1 cellular context compared by ENCODE assay signal in the genomic region with DNA sequence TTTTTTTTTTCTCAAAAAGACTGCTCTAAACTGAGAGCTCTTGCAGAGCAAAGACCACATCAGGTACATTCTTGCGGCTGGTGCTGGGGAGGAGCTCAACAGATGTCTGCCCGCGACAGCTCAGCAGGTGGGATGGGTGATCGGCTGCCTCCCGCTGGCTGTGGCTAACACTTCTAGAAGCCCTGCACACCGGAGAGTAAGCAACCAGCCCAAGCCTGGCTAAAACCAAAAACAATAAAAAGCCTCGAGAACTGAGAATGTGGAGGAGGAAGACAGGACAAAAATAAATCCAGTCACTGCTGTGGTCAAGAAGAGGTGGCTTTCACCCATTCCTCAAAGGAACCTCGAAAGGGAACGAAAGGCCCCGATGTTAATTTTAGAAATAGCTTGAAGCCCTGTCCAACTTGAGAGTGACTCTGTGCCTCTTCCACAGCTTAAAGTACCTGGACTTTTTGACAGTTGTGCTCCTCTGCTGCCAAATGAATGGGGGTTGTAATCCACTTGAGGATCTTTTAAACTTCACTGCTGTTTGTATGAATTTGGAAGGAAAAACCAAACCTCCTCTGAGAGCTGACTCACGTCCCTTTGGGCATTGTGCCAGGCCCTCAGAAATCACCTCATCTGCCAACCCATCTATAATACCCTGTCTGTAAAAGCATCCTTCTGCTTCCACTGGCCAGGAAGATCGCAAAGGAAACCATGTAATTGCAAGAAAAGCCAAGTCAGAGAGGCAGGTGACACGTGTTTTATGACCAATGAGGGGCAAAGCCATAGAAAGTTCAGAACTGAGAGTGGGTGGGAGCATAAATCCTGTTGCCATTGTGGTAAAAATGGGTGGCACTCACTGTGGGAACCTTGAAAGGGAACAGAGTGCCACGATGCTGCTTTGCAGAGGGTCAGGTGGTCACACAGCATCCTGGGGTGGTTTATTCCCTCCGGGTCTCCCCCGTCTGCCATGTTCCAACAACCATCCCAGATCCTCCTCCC.
TF ChIP-seq lines count a peak whose summit lies in the region.

No MANE protein-coding gene starts in this region.

TF ChIP-seq in GM12878, 131 proteins besides CTCF, POLR2A, EP300 and RAD21 (continued from another document and continues in another):
- TF ChIP-seq, protein P1, sequence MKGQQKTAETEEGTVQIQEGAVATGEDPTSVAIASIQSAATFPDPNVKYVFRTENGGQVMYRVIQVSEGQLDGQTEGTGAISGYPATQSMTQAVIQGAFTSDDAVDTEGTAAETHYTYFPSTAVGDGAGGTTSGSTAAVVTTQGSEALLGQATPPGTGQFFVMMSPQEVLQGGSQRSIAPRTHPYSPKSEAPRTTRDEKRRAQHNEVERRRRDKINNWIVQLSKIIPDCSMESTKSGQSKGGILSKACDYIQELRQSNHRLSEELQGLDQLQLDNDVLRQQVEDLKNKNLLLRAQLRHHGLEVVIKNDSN (IDR thresholded peaks at IDR 0.05; ENCODE audit: borderline replicate concordance, extremely low read length, insufficient read depth, low read depth, low read length): no peak
- TF ChIP-seq NFYA (IDR thresholded peaks at IDR 0.05; ENCODE audit: borderline replicate concordance, low read depth, low read length) (no peak), NBN (IDR thresholded peaks at IDR 0.05) (peak; percentile 72; the same call in 1 of the 2 replicates), ZZZ3 (IDR thresholded peaks at IDR 0.05; ENCODE audit: control insufficient read depth, insufficient read length, low read depth) (no peak), TCF12 (IDR thresholded peaks at IDR 0.05; ENCODE audit: low read depth, low read length) (peak; percentile 97), RAD51 (IDR thresholded peaks at IDR 0.05) (peak; percentile 7; the same call in 1 of the 2 replicates), TAF1 (IDR thresholded peaks at IDR 0.05; ENCODE audit: borderline replicate concordance, low read depth, low read length) (no peak), SIX5 (IDR thresholded peaks at IDR 0.05; ENCODE audit: low read depth, low read length, severe bottlenecking) (no peak), NRF1 (conservative IDR thresholded peaks at IDR 0.05; ENCODE audit: low read depth, low read length) (no peak), MYC (IDR thresholded peaks at IDR 0.05; ENCODE audit: insufficient read depth, insufficient read length, insufficient replicate concordance, low read length, severe bottlenecking) (no peak), SMAD5 (IDR thresholded peaks at IDR 0.05; ENCODE audit: low read depth) (no peak), ASH2L (IDR thresholded peaks at IDR 0.05; ENCODE audit: borderline replicate concordance, low read depth) (0 out of 2 replicates have a peak, but pooled peaks have one; percentile 41), PAX5 (IDR thresholded peaks at IDR 0.05; ENCODE audit: borderline replicate concordance, low read depth, low read length) (peak; percentile 66; the same call in 1 of the 2 replicates), TBL1XR1 (IDR thresholded peaks at IDR 0.05; ENCODE audit: low read depth, low read length) (peak; percentile 96), HDAC2 (IDR thresholded peaks at IDR 0.05) (no peak), MEF2A (IDR thresholded peaks at IDR 0.05; ENCODE audit: insufficient read depth, low read depth, low read length) (peak; percentile 100), MTA2 (IDR thresholded peaks at IDR 0.05; ENCODE audit: low read depth) (peak; percentile 78), YBX1 (IDR thresholded peaks at IDR 0.05) (no peak), POLR2AphosphoS5 (IDR thresholded peaks at IDR 0.05; ENCODE audit: low read length) (no peak), CBX5 (IDR thresholded peaks at IDR 0.05; ENCODE audit: low read depth) (peak; percentile 65), BHLHE40 (IDR thresholded peaks at IDR 0.05; ENCODE audit: borderline replicate concordance in 1 of 2, low read depth in 2 of 2, low read length in 1 of 2) (peak; percentile 76 to 80), SREBF1 (IDR thresholded peaks at IDR 0.05; ENCODE audit: low read length) (no peak), RB1 (IDR thresholded peaks at IDR 0.05; ENCODE audit: borderline replicate concordance) (no peak), ATF7 (IDR thresholded peaks at IDR 0.05; ENCODE audit: low read depth) (peak; percentile 72), CREM (IDR thresholded peaks at IDR 0.05; ENCODE audit: low read depth) (peak; percentile 86)
- TF ChIP-seq, protein P2, sequence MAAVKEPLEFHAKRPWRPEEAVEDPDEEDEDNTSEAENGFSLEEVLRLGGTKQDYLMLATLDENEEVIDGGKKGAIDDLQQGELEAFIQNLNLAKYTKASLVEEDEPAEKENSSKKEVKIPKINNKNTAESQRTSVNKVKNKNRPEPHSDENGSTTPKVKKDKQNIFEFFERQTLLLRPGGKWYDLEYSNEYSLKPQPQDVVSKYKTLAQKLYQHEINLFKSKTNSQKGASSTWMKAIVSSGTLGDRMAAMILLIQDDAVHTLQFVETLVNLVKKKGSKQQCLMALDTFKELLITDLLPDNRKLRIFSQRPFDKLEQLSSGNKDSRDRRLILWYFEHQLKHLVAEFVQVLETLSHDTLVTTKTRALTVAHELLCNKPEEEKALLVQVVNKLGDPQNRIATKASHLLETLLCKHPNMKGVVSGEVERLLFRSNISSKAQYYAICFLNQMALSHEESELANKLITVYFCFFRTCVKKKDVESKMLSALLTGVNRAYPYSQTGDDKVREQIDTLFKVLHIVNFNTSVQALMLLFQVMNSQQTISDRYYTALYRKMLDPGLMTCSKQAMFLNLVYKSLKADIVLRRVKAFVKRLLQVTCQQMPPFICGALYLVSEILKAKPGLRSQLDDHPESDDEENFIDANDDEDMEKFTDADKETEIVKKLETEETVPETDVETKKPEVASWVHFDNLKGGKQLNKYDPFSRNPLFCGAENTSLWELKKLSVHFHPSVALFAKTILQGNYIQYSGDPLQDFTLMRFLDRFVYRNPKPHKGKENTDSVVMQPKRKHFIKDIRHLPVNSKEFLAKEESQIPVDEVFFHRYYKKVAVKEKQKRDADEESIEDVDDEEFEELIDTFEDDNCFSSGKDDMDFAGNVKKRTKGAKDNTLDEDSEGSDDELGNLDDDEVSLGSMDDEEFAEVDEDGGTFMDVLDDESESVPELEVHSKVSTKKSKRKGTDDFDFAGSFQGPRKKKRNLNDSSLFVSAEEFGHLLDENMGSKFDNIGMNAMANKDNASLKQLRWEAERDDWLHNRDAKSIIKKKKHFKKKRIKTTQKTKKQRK (IDR thresholded peaks at IDR 0.05; ENCODE audit: low read depth, low read length): no peak
- TF ChIP-seq, protein P3, sequence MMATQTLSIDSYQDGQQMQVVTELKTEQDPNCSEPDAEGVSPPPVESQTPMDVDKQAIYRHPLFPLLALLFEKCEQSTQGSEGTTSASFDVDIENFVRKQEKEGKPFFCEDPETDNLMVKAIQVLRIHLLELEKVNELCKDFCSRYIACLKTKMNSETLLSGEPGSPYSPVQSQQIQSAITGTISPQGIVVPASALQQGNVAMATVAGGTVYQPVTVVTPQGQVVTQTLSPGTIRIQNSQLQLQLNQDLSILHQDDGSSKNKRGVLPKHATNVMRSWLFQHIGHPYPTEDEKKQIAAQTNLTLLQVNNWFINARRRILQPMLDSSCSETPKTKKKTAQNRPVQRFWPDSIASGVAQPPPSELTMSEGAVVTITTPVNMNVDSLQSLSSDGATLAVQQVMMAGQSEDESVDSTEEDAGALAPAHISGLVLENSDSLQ (IDR thresholded peaks at IDR 0.05): peak; percentile 44; the same call in 1 of the 2 replicates
- TF ChIP-seq, protein P4, sequence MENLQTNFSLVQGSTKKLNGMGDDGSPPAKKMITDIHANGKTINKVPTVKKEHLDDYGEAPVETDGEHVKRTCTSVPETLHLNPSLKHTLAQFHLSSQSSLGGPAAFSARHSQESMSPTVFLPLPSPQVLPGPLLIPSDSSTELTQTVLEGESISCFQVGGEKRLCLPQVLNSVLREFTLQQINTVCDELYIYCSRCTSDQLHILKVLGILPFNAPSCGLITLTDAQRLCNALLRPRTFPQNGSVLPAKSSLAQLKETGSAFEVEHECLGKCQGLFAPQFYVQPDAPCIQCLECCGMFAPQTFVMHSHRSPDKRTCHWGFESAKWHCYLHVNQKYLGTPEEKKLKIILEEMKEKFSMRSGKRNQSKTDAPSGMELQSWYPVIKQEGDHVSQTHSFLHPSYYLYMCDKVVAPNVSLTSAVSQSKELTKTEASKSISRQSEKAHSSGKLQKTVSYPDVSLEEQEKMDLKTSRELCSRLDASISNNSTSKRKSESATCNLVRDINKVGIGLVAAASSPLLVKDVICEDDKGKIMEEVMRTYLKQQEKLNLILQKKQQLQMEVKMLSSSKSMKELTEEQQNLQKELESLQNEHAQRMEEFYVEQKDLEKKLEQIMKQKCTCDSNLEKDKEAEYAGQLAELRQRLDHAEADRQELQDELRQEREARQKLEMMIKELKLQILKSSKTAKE (IDR thresholded peaks at IDR 0.05; ENCODE audit: low read depth, poor library complexity, severe bottlenecking): peak; percentile 96
- TF ChIP-seq, protein P5, sequence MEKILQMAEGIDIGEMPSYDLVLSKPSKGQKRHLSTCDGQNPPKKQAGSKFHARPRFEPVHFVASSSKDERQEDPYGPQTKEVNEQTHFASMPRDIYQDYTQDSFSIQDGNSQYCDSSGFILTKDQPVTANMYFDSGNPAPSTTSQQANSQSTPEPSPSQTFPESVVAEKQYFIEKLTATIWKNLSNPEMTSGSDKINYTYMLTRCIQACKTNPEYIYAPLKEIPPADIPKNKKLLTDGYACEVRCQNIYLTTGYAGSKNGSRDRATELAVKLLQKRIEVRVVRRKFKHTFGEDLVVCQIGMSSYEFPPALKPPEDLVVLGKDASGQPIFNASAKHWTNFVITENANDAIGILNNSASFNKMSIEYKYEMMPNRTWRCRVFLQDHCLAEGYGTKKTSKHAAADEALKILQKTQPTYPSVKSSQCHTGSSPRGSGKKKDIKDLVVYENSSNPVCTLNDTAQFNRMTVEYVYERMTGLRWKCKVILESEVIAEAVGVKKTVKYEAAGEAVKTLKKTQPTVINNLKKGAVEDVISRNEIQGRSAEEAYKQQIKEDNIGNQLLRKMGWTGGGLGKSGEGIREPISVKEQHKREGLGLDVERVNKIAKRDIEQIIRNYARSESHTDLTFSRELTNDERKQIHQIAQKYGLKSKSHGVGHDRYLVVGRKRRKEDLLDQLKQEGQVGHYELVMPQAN (conservative IDR thresholded peaks at IDR 0.05): no peak
- TF ChIP-seq, protein P6, sequence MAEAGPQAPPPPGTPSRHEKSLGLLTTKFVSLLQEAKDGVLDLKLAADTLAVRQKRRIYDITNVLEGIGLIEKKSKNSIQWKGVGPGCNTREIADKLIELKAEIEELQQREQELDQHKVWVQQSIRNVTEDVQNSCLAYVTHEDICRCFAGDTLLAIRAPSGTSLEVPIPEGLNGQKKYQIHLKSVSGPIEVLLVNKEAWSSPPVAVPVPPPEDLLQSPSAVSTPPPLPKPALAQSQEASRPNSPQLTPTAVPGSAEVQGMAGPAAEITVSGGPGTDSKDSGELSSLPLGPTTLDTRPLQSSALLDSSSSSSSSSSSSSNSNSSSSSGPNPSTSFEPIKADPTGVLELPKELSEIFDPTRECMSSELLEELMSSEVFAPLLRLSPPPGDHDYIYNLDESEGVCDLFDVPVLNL (IDR thresholded peaks at IDR 0.05; ENCODE audit: low read depth, low read length): no peak
- TF ChIP-seq, protein P7, sequence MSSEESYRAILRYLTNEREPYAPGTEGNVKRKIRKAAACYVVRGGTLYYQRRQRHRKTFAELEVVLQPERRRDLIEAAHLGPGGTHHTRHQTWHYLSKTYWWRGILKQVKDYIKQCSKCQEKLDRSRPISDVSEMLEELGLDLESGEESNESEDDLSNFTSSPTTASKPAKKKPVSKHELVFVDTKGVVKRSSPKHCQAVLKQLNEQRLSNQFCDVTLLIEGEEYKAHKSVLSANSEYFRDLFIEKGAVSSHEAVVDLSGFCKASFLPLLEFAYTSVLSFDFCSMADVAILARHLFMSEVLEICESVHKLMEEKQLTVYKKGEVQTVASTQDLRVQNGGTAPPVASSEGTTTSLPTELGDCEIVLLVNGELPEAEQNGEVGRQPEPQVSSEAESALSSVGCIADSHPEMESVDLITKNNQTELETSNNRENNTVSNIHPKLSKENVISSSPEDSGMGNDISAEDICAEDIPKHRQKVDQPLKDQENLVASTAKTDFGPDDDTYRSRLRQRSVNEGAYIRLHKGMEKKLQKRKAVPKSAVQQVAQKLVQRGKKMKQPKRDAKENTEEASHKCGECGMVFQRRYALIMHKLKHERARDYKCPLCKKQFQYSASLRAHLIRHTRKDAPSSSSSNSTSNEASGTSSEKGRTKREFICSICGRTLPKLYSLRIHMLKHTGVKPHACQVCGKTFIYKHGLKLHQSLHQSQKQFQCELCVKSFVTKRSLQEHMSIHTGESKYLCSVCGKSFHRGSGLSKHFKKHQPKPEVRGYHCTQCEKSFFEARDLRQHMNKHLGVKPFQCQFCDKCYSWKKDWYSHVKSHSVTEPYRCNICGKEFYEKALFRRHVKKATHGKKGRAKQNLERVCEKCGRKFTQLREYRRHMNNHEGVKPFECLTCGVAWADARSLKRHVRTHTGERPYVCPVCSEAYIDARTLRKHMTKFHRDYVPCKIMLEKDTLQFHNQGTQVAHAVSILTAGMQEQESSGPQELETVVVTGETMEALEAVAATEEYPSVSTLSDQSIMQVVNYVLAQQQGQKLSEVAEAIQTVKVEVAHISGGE (CRISPR knock-in tag; IDR thresholded peaks at IDR 0.05): no peak
- TF ChIP-seq, protein P8, sequence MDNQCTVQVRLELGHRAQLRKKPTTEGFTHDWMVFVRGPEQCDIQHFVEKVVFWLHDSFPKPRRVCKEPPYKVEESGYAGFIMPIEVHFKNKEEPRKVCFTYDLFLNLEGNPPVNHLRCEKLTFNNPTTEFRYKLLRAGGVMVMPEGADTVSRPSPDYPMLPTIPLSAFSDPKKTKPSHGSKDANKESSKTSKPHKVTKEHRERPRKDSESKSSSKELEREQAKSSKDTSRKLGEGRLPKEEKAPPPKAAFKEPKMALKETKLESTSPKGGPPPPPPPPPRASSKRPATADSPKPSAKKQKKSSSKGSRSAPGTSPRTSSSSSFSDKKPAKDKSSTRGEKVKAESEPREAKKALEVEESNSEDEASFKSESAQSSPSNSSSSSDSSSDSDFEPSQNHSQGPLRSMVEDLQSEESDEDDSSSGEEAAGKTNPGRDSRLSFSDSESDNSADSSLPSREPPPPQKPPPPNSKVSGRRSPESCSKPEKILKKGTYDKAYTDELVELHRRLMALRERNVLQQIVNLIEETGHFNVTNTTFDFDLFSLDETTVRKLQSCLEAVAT (IDR thresholded peaks at IDR 0.05): peak; percentile 79; the same call in 1 of the 2 replicates
- TF ChIP-seq, protein P9, sequence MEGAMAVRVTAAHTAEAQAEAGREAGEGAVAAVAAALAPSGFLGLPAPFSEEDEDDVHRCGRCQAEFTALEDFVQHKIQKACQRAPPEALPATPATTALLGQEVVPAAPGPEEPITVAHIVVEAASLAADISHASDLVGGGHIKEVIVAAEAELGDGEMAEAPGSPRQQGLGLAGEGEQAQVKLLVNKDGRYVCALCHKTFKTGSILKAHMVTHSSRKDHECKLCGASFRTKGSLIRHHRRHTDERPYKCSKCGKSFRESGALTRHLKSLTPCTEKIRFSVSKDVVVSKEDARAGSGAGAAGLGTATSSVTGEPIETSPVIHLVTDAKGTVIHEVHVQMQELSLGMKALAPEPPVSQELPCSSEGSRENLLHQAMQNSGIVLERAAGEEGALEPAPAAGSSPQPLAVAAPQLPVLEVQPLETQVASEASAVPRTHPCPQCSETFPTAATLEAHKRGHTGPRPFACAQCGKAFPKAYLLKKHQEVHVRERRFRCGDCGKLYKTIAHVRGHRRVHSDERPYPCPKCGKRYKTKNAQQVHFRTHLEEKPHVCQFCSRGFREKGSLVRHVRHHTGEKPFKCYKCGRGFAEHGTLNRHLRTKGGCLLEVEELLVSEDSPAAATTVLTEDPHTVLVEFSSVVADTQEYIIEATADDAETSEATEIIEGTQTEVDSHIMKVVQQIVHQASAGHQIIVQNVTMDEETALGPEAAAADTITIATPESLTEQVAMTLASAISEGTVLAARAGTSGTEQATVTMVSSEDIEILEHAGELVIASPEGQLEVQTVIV (IDR thresholded peaks at IDR 0.05; ENCODE audit: borderline replicate concordance, partially characterized antibody): no peak
- TF ChIP-seq, protein P10, sequence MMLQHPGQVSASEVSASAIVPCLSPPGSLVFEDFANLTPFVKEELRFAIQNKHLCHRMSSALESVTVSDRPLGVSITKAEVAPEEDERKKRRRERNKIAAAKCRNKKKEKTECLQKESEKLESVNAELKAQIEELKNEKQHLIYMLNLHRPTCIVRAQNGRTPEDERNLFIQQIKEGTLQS (IDR thresholded peaks at IDR 0.05; ENCODE audit: borderline replicate concordance, extremely low read depth, low read depth, low read length): no peak
